8 cellular contexts compared by ENCODE assay signal in the genomic region with DNA sequence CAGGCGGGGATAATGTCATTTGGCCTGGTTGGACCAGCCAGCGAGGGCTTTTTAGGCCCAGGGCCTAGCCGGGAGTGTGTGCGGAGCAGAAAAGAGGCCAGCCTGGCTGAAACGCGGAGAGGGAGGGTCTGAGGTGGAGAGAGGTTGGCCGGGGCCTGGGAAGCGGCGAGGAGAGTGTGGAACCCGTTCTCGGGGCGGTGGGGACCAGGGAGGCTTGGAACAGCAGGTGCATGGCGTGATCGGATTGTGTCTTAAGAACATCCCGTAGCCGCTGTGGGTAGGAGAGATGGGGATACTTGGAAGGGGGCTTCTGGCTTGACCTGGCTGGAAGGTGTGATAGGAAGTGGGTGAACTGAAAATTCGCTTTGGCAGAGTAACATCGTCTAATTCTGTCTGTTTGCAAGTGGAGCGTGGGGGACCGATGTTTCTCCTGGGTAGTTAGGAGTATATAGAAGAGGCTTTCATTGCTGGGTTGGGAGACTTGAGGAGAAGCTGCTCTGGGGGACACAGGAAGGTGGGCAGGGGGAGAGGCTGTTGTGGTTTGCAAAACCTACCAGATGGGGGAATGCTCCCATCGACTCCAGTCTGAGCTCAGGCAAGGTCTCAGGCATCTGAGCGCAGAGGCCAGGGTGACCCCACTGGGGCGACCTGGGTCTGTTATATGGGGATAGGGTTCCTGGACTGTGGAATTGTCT. TPM values are rescaled to one million over a fixed set of nuclear protein-coding genes. Genes with fewer than 3 reads are reported as not detected.
A peak's percentile ranks its signal among the peaks of the same experiment; 100 is the strongest.
DNase-seq lines count a peak whose midpoint lies in the region; ATAC-seq and TF ChIP-seq lines count a peak whose summit lies in the region.

No MANE protein-coding gene starts in this region.

- intact Hi-C loops in uterus (cut with DNase I; ENCODE audit: low total_unique reads): no loop called here

- H4K8ac ChIP-seq in mesenchymal stem cell (ENCODE audit: low read length): peak overlapping the region; percentile 92

- H3K18ac ChIP-seq in mesenchymal stem cell (ENCODE audit: low read depth in 1 of 2, low read length in 2 of 2): peak overlapping the region; percentile 14 to 52

- ATAC-seq in HG03135 (IDR thresholded peaks at IDR 0.05; ENCODE audit: unreplicated experiment) (peak; percentile 5), HG03432 (IDR thresholded peaks at IDR 0.05; ENCODE audit: unreplicated experiment) (no peak)

- peak overlapping the region; percentile 67 for H3K27ac ChIP-seq in CD8-positive, alpha-beta memory T cell (ENCODE audit: low read depth, low read length)
- H3K27ac ChIP-seq in mesenchymal stem cell (ENCODE audit: low read length, poor library complexity, severe bottlenecking) (no peak overlapping the region), uterus (peak overlapping the region; percentile 40 to 74)

- peaks cover 6% of the 10 kb centered on the region for H3K79me1 ChIP-seq in mesenchymal stem cell (replicated peaks; ENCODE audit: low read length, poor library complexity, severe bottlenecking)

- H3K4ac ChIP-seq in mesenchymal stem cell (ENCODE audit: low read depth in 1 of 2, low read length in 2 of 2): peak overlapping the region in 1 of 2 experiments; percentile 85

- H3K4me1 Mint-ChIP-seq in CD8-positive, alpha-beta memory T cell: peaks cover 22 to 49% (median 27%) of the 10 kb centered on the region in 3 donors
- peaks cover 41% of the 10 kb centered on the region for H3K4me1 Mint-ChIP-seq in brain

- no peak overlapping the region for H3K14ac ChIP-seq in mesenchymal stem cell (ENCODE audit: low read length in 2 of 2)

- peak overlapping the region; percentile 66 for H3K4me2 ChIP-seq in mesenchymal stem cell (ENCODE audit: low read length, poor library complexity, severe bottlenecking)

- no peak overlapping the region for H2BK5ac ChIP-seq in mesenchymal stem cell (ENCODE audit: low read depth, low read length, poor library complexity, severe bottlenecking)

- no peaks in the 10 kb centered on the region for H3K9me3 ChIP-seq in CD8-positive, alpha-beta memory T cell (ENCODE audit: low read length)
- H3K9me3 ChIP-seq in mesenchymal stem cell (ENCODE audit: control insufficient read depth, low read length) (no peaks in the 10 kb centered on the region), uterus (no peaks in the 10 kb centered on the region)

- TF ChIP-seq CTCF in brain (conservative IDR thresholded peaks at IDR 0.05) (no peak), uterus (IDR thresholded peaks at IDR 0.05) (no peak)

- H3K36me3 Mint-ChIP-seq in CD8-positive, alpha-beta memory T cell: peaks cover 0 to 20% (median 3%) of the 10 kb centered on the region in 3 donors
- peaks cover 28% of the 10 kb centered on the region for H3K36me3 Mint-ChIP-seq in brain

- H2BK120ac ChIP-seq in mesenchymal stem cell (ENCODE audit: low read depth, low read length): no peak overlapping the region

- peak overlapping the region; percentile 75 to 99 (median 93) for H3K27ac Mint-ChIP-seq in CD8-positive, alpha-beta memory T cell
- H3K27ac Mint-ChIP-seq in brain: peak overlapping the region; percentile 91 to 96 (median 93)

- H4K91ac ChIP-seq in mesenchymal stem cell (ENCODE audit: low read length): peak overlapping the region; percentile 43

- no peak overlapping the region for H3K23ac ChIP-seq in mesenchymal stem cell (ENCODE audit: low read length in 2 of 2)

- CTCF ChIA-PET in CD8-positive, alpha-beta memory T cell (lab: Charles Lee): interaction anchor here (0.9 to 1.2 kb wide), 4 partner anchors 10 to 111 kb away, joined by 3 to 5 read pairs (median 3); partner anchors contain the start of genes NDUFA7 and RPS28

- POLR2A ChIA-PET in CD8-positive, alpha-beta memory T cell (lab: Charles Lee): interaction anchor here (0.7 to 1.3 kb wide), 3 partner anchors 15 to 29 kb away, joined by 3 to 5 read pairs (median 4); no protein-coding TSS in a partner anchor

- H2BK12ac ChIP-seq in mesenchymal stem cell (ENCODE audit: low read length in 2 of 2): peak overlapping the region in 1 of 2 experiments; percentile 31

- peak overlapping the region; percentile 88 for H3K9ac ChIP-seq in mesenchymal stem cell (ENCODE audit: low read length)

- H3K4me1 ChIP-seq in CD8-positive, alpha-beta memory T cell (ENCODE audit: insufficient read depth, low read length): peaks cover 15% of the 10 kb centered on the region
- peaks cover 18% of the 10 kb centered on the region for H3K4me1 ChIP-seq in mesenchymal stem cell (ENCODE audit: control insufficient read depth, insufficient read depth, low read depth, low read length)
- peaks cover 0 to 7% of the 10 kb centered on the region in 2 donors for H3K4me1 ChIP-seq in uterus

- H3K4me3 Mint-ChIP-seq in CD8-positive, alpha-beta memory T cell: peak overlapping the region; percentile 82 to 97 (median 89)
- peak overlapping the region; percentile 88 to 93 (median 90) for H3K4me3 Mint-ChIP-seq in brain

- TF ChIP-seq POLR2A in uterus (IDR thresholded peaks at IDR 0.05): no peak

- no peaks in the 10 kb centered on the region for H3K9me3 Mint-ChIP-seq in CD8-positive, alpha-beta memory T cell
- no peaks in the 10 kb centered on the region for H3K9me3 Mint-ChIP-seq in brain

- H3K27me3 Mint-ChIP-seq in CD8-positive, alpha-beta memory T cell: peaks cover 0 to 4% of the 10 kb centered on the region in 2 donors
- peaks cover 8% of the 10 kb centered on the region for H3K27me3 Mint-ChIP-seq in brain

- WGBS in mesenchymal stem cell: 28% methylated on average over 23 of the region's 23 CpGs

- DNase-seq in CD8-positive, alpha-beta memory T cell: no peak
- DNase-seq in mesenchymal stem cell (no peak), uterus (no peak), HUDEP-2 (lab: John Stamatoyannopoulos, UW; ENCODE audit: unreplicated experiment in 76 of 76) (no peak), AG20443 (ENCODE audit: low spot score) (no peak)

- no peak overlapping the region for H2AK5ac ChIP-seq in mesenchymal stem cell (ENCODE audit: low read length, severe bottlenecking)

- H2AFZ ChIP-seq in mesenchymal stem cell (ENCODE audit: low read depth, low read length): no peak overlapping the region

- no peaks in the 10 kb centered on the region for H3K27me3 ChIP-seq in CD8-positive, alpha-beta memory T cell (ENCODE audit: insufficient read depth, low read length, poor library complexity, severe bottlenecking)
- peaks cover 5 to 7% of the 10 kb centered on the region in 2 experiments for H3K27me3 ChIP-seq in mesenchymal stem cell (ENCODE audit: control insufficient read depth in 1 of 2, insufficient read depth in 1 of 2, low read length in 2 of 2)
- no peaks in the 10 kb centered on the region for H3K27me3 ChIP-seq in uterus

- H3K4me3 ChIP-seq in CD8-positive, alpha-beta memory T cell (ENCODE audit: low read length): peak overlapping the region; percentile 87
- H3K4me3 ChIP-seq in mesenchymal stem cell (ENCODE audit: insufficient read depth in 1 of 2, low read depth in 1 of 2, low read length in 2 of 2) (peak overlapping the region; percentile 69 to 91), uterus (peak overlapping the region; percentile 61 to 75)

- H3K36me3 ChIP-seq in CD8-positive, alpha-beta memory T cell (ENCODE audit: insufficient read depth, low read length): no peaks in the 10 kb centered on the region
- H3K36me3 ChIP-seq in mesenchymal stem cell (ENCODE audit: control insufficient read depth in 1 of 2, insufficient read depth in 2 of 2, low read depth in 1 of 2, low read length in 2 of 2) (peaks cover 0 to 5% of the 10 kb centered on the region in 2 experiments), uterus (no peaks in the 10 kb centered on the region)

- H2BK15ac ChIP-seq in mesenchymal stem cell (ENCODE audit: low read depth, poor library complexity, severe bottlenecking): no peak overlapping the region

RNA-seq across cellular contexts. Expression of gene CERS4, which starts 0.9 kb away (rescaled TPM):
- total RNA-seq in CD8-positive, alpha-beta memory T cell: 10 to 100 TPM; 21.5 to 21.9 TPM
- polyA plus RNA-seq in CD8-positive, alpha-beta memory T cell: 13.3 TPM
- 195 TPM for polyA plus RNA-seq in brain (ENCODE audit: insufficient read depth, low read depth, low replicate concordance)
- 11.7 TPM for polyA plus RNA-seq in mesenchymal stem cell (2013, experiment 1 of 2)
- polyA plus RNA-seq in mesenchymal stem cell (2013, experiment 2 of 2): 12.0 TPM
- total RNA-seq in uterus: 10 to 100 TPM; 37.1 to 60.8 (median 38.7) TPM
